ENCODE assay signal across 24 cellular contexts in the genomic region with DNA sequence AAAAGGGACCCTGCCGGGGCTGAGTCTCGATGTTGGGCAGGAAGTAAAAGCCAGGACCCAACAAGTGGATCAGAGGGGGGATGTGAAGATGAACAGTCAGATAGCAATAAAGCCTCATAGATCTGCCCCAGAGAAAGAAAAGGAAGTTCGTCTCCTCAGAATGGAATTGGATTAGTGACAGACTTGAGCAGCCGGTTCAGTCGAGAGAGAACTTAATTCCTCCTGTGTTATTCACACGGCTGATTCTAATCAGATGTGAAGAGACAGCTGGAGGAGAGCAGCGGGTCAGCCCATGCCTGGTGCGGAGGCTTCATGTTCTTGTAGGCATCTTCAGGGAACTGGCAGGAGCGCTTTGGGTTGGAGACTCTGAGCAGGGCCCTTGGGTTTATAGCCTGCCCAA. TPM values are rescaled to one million over a fixed set of nuclear protein-coding genes. Genes with fewer than 3 reads are reported as not detected.
A peak's percentile ranks its signal among the peaks of the same experiment; 100 is the strongest.
DNase-seq lines count a peak whose midpoint lies in the region; TF ChIP-seq lines count a peak whose summit lies in the region.
"Had no signal": no experiment of that assay in that cellular context is flagged by ENCODE, and none has a peak within 500 bp of the region (broad histone marks: within the 10 kb centered on the region; RNA-seq: fewer than 3 reads in every experiment).

No MANE protein-coding gene starts in this region.

- peak overlapping the region; percentile 83 to 95 (median 86) for H3K27ac Mint-ChIP-seq in nephron
- H3K27ac Mint-ChIP-seq in activated CD4-positive, alpha-beta T cell treated with anti-CD3 and anti-CD28 coated beads, Interleukin-2, amount 10 ng/mL, durations not matched to agents 24 days and 14 days = no peak overlapping the region
- H3K27ac Mint-ChIP-seq: activated naive CD8-positive, alpha-beta T cell treated with anti-CD3 and anti-CD28 coated beads for 36 hours; memory B cell; natural killer cell had no signal

- H3K27me3 Mint-ChIP-seq in nephron (ENCODE audit: low read depth) = no peaks in the 10 kb centered on the region
- no peaks in the 10 kb centered on the region for H3K27me3 Mint-ChIP-seq in activated CD4-positive, alpha-beta T cell treated with anti-CD3 and anti-CD28 coated beads, Interleukin-2, amount 10 ng/mL, durations not matched to agents 24 days and 14 days
- H3K27me3 Mint-ChIP-seq: activated naive CD8-positive, alpha-beta T cell treated with anti-CD3 and anti-CD28 coated beads for 36 hours; memory B cell had no signal

- no TSS peak for BruUV-seq in A673 (replicated peaks; lab: Mats Ljungman, UMichigan)

- H3K4me1 Mint-ChIP-seq in nephron = peaks cover 71% of the 10 kb centered on the region
- no peaks in the 10 kb centered on the region for H3K4me1 Mint-ChIP-seq in activated CD4-positive, alpha-beta T cell treated with anti-CD3 and anti-CD28 coated beads, Interleukin-2, amount 10 ng/mL, durations not matched to agents 24 days and 14 days
- H3K4me1 Mint-ChIP-seq: activated naive CD8-positive, alpha-beta T cell treated with anti-CD3 and anti-CD28 coated beads for 36 hours; memory B cell had no signal

- CTCF ChIA-PET in A673 (lab: Charles Lee) = interaction anchor here (0.6 to 1.8 kb wide), 8 partner anchors 9 to 398 kb away, joined by 3 to 18 read pairs (median 5); a partner anchor contains a TSS

- H3K27me3 ChIP-seq in A673 (replicated peaks; ENCODE audit: insufficient read depth, low read depth, low read length, poor library complexity) (no peaks in the 10 kb centered on the region), adipocyte (replicated peaks; ENCODE audit: control insufficient read depth, insufficient read depth, low read length) (no peaks in the 10 kb centered on the region), esophagus squamous epithelium (no peaks in the 10 kb centered on the region)
- no peaks in the 10 kb centered on the region for H3K27me3 ChIP-seq in effector memory CD4-positive, alpha-beta T cell (replicated peaks; ENCODE audit: control insufficient read depth, insufficient read depth, low read length, poor library complexity, severe bottlenecking)
- H3K27me3 ChIP-seq: body of pancreas, spleen had no signal

- intact Hi-C loops in A673 (cut with micrococcal nuclease; ENCODE audit: unreplicated experiment) (loop anchor here (1.0 to 2.0 kb wide), 2 partner anchors 49 to 314 kb away; no protein-coding TSS in a partner anchor), esophagus squamous epithelium (cut with DNase I) (no loop called here)
- intact Hi-C loops in activated CD4-positive, alpha-beta T cell treated with anti-CD3 and anti-CD28 coated beads, Interleukin-2, amount 10 ng/mL, durations not matched to agents 24 days and 14 days (cut with micrococcal nuclease) = no loop called here

- H3K4me1 ChIP-seq in A673 (ENCODE audit: insufficient read depth, low read length, poor library complexity, severe bottlenecking) (peaks cover 69% of the 10 kb centered on the region), adipocyte (ENCODE audit: control insufficient read depth, insufficient read depth, low read length) (peaks cover 28% of the 10 kb centered on the region), esophagus squamous epithelium (peaks cover 0 to 58% (median 8%) of the 10 kb centered on the region in 3 donors)
- no peaks in the 10 kb centered on the region for H3K4me1 ChIP-seq in effector memory CD4-positive, alpha-beta T cell (ENCODE audit: control insufficient read depth, insufficient read depth, low read length, poor library complexity, severe bottlenecking)
- H3K4me1 ChIP-seq: A549, body of pancreas had no signal

- H3K4me3 Mint-ChIP-seq in nephron = peak overlapping the region in 1 of 3 experiments; percentile 3
- no peak overlapping the region for H3K4me3 Mint-ChIP-seq in activated CD4-positive, alpha-beta T cell treated with anti-CD3 and anti-CD28 coated beads, Interleukin-2, amount 10 ng/mL, durations not matched to agents 24 days and 14 days
- H3K4me3 Mint-ChIP-seq: activated naive CD8-positive, alpha-beta T cell treated with anti-CD3 and anti-CD28 coated beads for 36 hours; memory B cell; natural killer cell had no signal

- H3K9me3 Mint-ChIP-seq in nephron = no peaks in the 10 kb centered on the region
- no peaks in the 10 kb centered on the region for H3K9me3 Mint-ChIP-seq in activated CD4-positive, alpha-beta T cell treated with anti-CD3 and anti-CD28 coated beads, Interleukin-2, amount 10 ng/mL, durations not matched to agents 24 days and 14 days
- H3K9me3 Mint-ChIP-seq: activated naive CD8-positive, alpha-beta T cell treated with anti-CD3 and anti-CD28 coated beads for 36 hours; memory B cell; natural killer cell had no signal

- POLR2A ChIA-PET in A673 (lab: Charles Lee; ENCODE audit: low non-redundant PET) = no interaction called here

- H3K36me3 ChIP-seq in A673 (ENCODE audit: insufficient read depth, low read length, poor library complexity, severe bottlenecking) (no peaks in the 10 kb centered on the region), adipocyte (ENCODE audit: control insufficient read depth, insufficient read depth, low read length, severe bottlenecking) (peaks cover 35% of the 10 kb centered on the region), esophagus squamous epithelium (peaks cover 0 to 82% (median 5%) of the 10 kb centered on the region in 3 donors)
- peaks cover 48% of the 10 kb centered on the region for H3K36me3 ChIP-seq in effector memory CD4-positive, alpha-beta T cell (ENCODE audit: control insufficient read depth, insufficient read depth, low read length)

- TF ChIP-seq CTCF in A673 (conservative IDR thresholded peaks at IDR 0.05; ENCODE audit: low read depth, low read length) (no peak), nephron (IDR thresholded peaks at IDR 0.05; ENCODE audit: unreplicated experiment in 3 of 3) (no peak), esophagus squamous epithelium (IDR thresholded peaks at IDR 0.05) (no peak)

- H3K9ac ChIP-seq in adipocyte (ENCODE audit: low read length) = no peak overlapping the region

- H3K4me3 ChIP-seq in A673 (ENCODE audit: low read depth, low read length, poor library complexity, severe bottlenecking) (no peak overlapping the region), adipocyte (ENCODE audit: low read length) (no peak overlapping the region), esophagus squamous epithelium (no peak overlapping the region)
- H3K4me3 ChIP-seq in effector memory CD4-positive, alpha-beta T cell (ENCODE audit: insufficient read depth, low read depth, low read length, poor library complexity, severe bottlenecking) = no peak overlapping the region
- H3K4me3 ChIP-seq: A549, body of pancreas, spleen had no signal

- 70 to 76% methylated on average over 9 of the region's 9 CpGs for WGBS in esophagus squamous epithelium, 2 donors

- DNase-seq in A673 (ENCODE audit: low spot score) = peak; percentile 94
- DNase-seq in NCI-H524 (lab: John Stamatoyannopoulos, UW) = peak; percentile 72 to 91
- DNase-seq in adipocyte (ENCODE audit: low read depth) = peak; percentile 56
- no peak for DNase-seq in effector memory CD4-positive, alpha-beta T cell
- DNase-seq in DMS53 treated with DMSO at 0.1 percent for 48 hours (lab: John Stamatoyannopoulos, UW; ENCODE audit: unreplicated experiment) = no peak
- no peak for DNase-seq in activated CD4-positive, alpha-beta T cell treated with anti-CD3 and anti-CD28 coated beads, Interleukin-2, amount 10 ng/mL, durations not matched to agents 24 days and 14 days
- no peak for DNase-seq in esophagus squamous epithelium (lab: John Stamatoyannopoulos, UW)
- DNase-seq: cortex of kidney, kidney glomerular epithelial cell, natural killer cell, NCI-H1048, NCI-H2081 treated with DMSO at 0.1 percent for 48 hours, NCI-H526 treated with DMSO at 0.1 percent for 48 hours, SIG-M5 had no signal

- H3K27ac ChIP-seq in A673 (ENCODE audit: low read depth, low read length, poor library complexity, severe bottlenecking) = peak overlapping the region; percentile 71
- no peak overlapping the region for H3K27ac ChIP-seq in effector memory CD4-positive, alpha-beta T cell (ENCODE audit: insufficient read depth, low read length, poor library complexity, severe bottlenecking)
- peak overlapping the region in 1 of 4 donors; percentile 25 for H3K27ac ChIP-seq in esophagus squamous epithelium
- H3K27ac ChIP-seq: A549, body of pancreas, C4-2B, spleen had no signal

- H3K9me3 ChIP-seq in A673 (ENCODE audit: low read depth, low read length, poor library complexity, severe bottlenecking) (no peaks in the 10 kb centered on the region), adipocyte (ENCODE audit: control insufficient read depth, low read length) (no peaks in the 10 kb centered on the region), esophagus squamous epithelium (no peaks in the 10 kb centered on the region)
- no peaks in the 10 kb centered on the region for H3K9me3 ChIP-seq in effector memory CD4-positive, alpha-beta T cell (ENCODE audit: control insufficient read depth, low read length)
- H3K9me3 ChIP-seq: A549, body of pancreas, spleen had no signal

- no peak for TF ChIP-seq POLR2A in esophagus squamous epithelium (IDR thresholded peaks at IDR 0.05)

- H3K36me3 Mint-ChIP-seq in nephron (ENCODE audit: low read depth) = peaks cover 33% of the 10 kb centered on the region
- peaks cover 17% of the 10 kb centered on the region for H3K36me3 Mint-ChIP-seq in activated CD4-positive, alpha-beta T cell treated with anti-CD3 and anti-CD28 coated beads, Interleukin-2, amount 10 ng/mL, durations not matched to agents 24 days and 14 days (ENCODE audit: low read depth)
- H3K36me3 Mint-ChIP-seq: natural killer cell had no signal

RNA-seq across cellular contexts. Expression of a gene that starts 29.3 kb away (rescaled TPM):
- total RNA-seq in A673 (2021) = not detected in 2 replicates
- not detected in 2 replicates for total RNA-seq in activated CD4-positive, alpha-beta T cell treated with anti-CD3 and anti-CD28 coated beads, Interleukin-2, amount 10 ng/mL, durations not matched to agents 24 days and 14 days
- total RNA-seq in esophagus squamous epithelium = under 1 TPM in 1 of 4 donors, not detected in 3; 0.13 TPM
- total RNA-seq: fibroblast of villous mesenchyme; posterior vena cava; T-helper 2 cell treated with Interferon-gamma antibody and Interleukin-4, amounts not matched to agents 100 ng/mL and 5 ng/mL, for 36 hours had no signal

Comparison
In these comparisons a context has a peak if more than half of its experiments do, and no peak if none do; other contexts are left out.
1. DNase-seq: peak in A673 (single experiment), NCI-H524 (2 of 2) and adipocyte (single experiment); none in effector memory CD4-positive, alpha-beta T cell (0 of 3), DMS53 treated with DMSO at 0.1 percent for 48 hours (single experiment), activated CD4-positive, alpha-beta T cell treated with anti-CD3 and anti-CD28 coated beads, Interleukin-2, amount 10 ng/mL, durations not matched to agents 24 days and 14 days (single experiment) and esophagus squamous epithelium (single experiment).